Comparison of ENCODE assay signal across 9 cellular contexts in the genomic region with DNA sequence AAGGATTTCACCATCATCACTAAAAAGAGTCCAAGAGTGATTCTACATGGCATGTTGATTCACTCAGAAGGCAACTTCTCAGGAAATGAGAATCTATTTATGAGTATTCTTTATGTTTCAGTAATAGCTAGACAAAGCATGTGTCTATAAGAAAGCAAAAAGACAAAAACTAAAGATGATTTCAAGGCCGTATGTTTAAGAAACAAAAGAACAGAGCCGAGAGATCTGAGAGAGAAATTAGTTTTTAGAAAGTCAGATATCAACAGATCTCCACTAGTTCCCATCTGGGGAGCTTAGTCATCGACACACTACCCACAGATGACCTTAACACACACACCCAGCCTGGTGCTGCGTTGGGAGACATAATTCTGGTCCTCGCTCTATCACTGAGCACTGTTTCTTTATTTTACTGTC. TPM values are rescaled to one million over a fixed set of nuclear protein-coding genes. Genes with fewer than 3 reads are reported as not detected.
DNase-seq lines count a peak whose midpoint lies in the region; ATAC-seq and TF ChIP-seq lines count a peak whose summit lies in the region.
"Had no signal": no experiment of that assay in that cellular context is flagged by ENCODE, and none has a peak within 500 bp of the region (broad histone marks: within the 10 kb centered on the region; RNA-seq: fewer than 3 reads in every experiment).

No MANE protein-coding gene starts in this region.

- no peak for TF ChIP-seq POLR2A in breast epithelium (IDR thresholded peaks at IDR 0.05)

- H3K36me3 Mint-ChIP-seq in MCF 10A (ENCODE audit: insufficient read depth, unreplicated experiment): no peaks in the 10 kb centered on the region
- H3K36me3 Mint-ChIP-seq in stimulated activated naive CD8-positive, alpha-beta T cell treated with anti-CD3 and anti-CD28 coated beads, Interleukin-15, Interleukin-2, amounts not matched to agents 100 ng/mL and 50 ng/mL, for 24 hours (ENCODE audit: low read depth): peaks cover 14% of the 10 kb centered on the region

- H3K27ac ChIP-seq in breast epithelium (no peak overlapping the region), WERI-Rb-1 (no peak overlapping the region)

- intact Hi-C loops in MCF 10A (cut with micrococcal nuclease): no loop called here
- intact Hi-C loops in breast epithelium (cut with DNase I; ENCODE audit: low total_unique reads): no loop called here

- H3K4me3 Mint-ChIP-seq in MCF 10A (ENCODE audit: unreplicated experiment): no peak overlapping the region
- peak overlapping the region; percentile 66 for H3K4me3 Mint-ChIP-seq in stimulated activated naive CD8-positive, alpha-beta T cell treated with anti-CD3 and anti-CD28 coated beads, Interleukin-15, Interleukin-2, amounts not matched to agents 100 ng/mL and 50 ng/mL, for 24 hours

- no peaks in the 10 kb centered on the region for H3K36me3 ChIP-seq in breast epithelium
- H3K36me3 ChIP-seq in WERI-Rb-1: no peaks in the 10 kb centered on the region

- TF ChIP-seq CTCF in MCF 10A (IDR thresholded peaks at IDR 0.05; ENCODE audit: unreplicated experiment): no peak
- no peak for TF ChIP-seq CTCF in breast epithelium (IDR thresholded peaks at IDR 0.05)
- TF ChIP-seq CTCF in astrocyte of the spinal cord (IDR thresholded peaks at IDR 0.05; ENCODE audit: low read depth, low read length): no peak
- TF ChIP-seq CTCF in WERI-Rb-1 (IDR thresholded peaks at IDR 0.05; ENCODE audit: low read depth, low read length): no peak

- DNase-seq in MCF 10A (ENCODE audit: unreplicated experiment): peak; percentile 53
- no peak for DNase-seq in breast epithelium (ENCODE audit: low spot score in 2 of 2)
- peak; percentile 69 for DNase-seq in astrocyte of the spinal cord (ENCODE audit: low read depth, low spot score)
- no peak for DNase-seq in WERI-Rb-1
- no peak for DNase-seq in NCI-H510A (lab: John Stamatoyannopoulos, UW)
- DNase-seq: COR-L47 had no signal

- in situ Hi-C loops in astrocyte of the spinal cord (cut with HindIII; ENCODE audit: low sequenced_read_pairs): no loop called here

- peak overlapping the region; percentile 42 for H3K27ac Mint-ChIP-seq in MCF 10A (ENCODE audit: low read depth, unreplicated experiment)
- peak overlapping the region; percentile 95 for H3K27ac Mint-ChIP-seq in stimulated activated naive CD8-positive, alpha-beta T cell treated with anti-CD3 and anti-CD28 coated beads, Interleukin-15, Interleukin-2, amounts not matched to agents 100 ng/mL and 50 ng/mL, for 24 hours

- H3K27me3 ChIP-seq in breast epithelium: no peaks in the 10 kb centered on the region
- H3K27me3 ChIP-seq in WERI-Rb-1 (ENCODE audit: insufficient read depth, low read depth, severe bottlenecking): no peaks in the 10 kb centered on the region

- peak; percentile 44 for ATAC-seq in HG03565 (IDR thresholded peaks at IDR 0.05; ENCODE audit: unreplicated experiment)
- no peak for ATAC-seq in HG02588 (IDR thresholded peaks at IDR 0.05; ENCODE audit: unreplicated experiment)

- peaks cover 4 to 10% of the 10 kb centered on the region in 2 donors for H3K4me1 ChIP-seq in breast epithelium

- H3K9me3 ChIP-seq in breast epithelium: no peaks in the 10 kb centered on the region
- H3K9me3 ChIP-seq in WERI-Rb-1 (ENCODE audit: severe bottlenecking): no peaks in the 10 kb centered on the region

- peaks cover 31% of the 10 kb centered on the region for H3K4me1 Mint-ChIP-seq in MCF 10A (ENCODE audit: insufficient read depth, unreplicated experiment)
- H3K4me1 Mint-ChIP-seq in stimulated activated naive CD8-positive, alpha-beta T cell treated with anti-CD3 and anti-CD28 coated beads, Interleukin-15, Interleukin-2, amounts not matched to agents 100 ng/mL and 50 ng/mL, for 24 hours (ENCODE audit: low read depth): peaks cover 96% of the 10 kb centered on the region

- H3K4me3 ChIP-seq in breast epithelium (no peak overlapping the region), astrocyte of the spinal cord (ENCODE audit: low read depth, low read length) (no peak overlapping the region), WERI-Rb-1 (ENCODE audit: low read depth, low read length) (no peak overlapping the region)

- no peaks in the 10 kb centered on the region for H3K27me3 Mint-ChIP-seq in MCF 10A (ENCODE audit: insufficient read depth, unreplicated experiment)
- no peaks in the 10 kb centered on the region for H3K27me3 Mint-ChIP-seq in stimulated activated naive CD8-positive, alpha-beta T cell treated with anti-CD3 and anti-CD28 coated beads, Interleukin-15, Interleukin-2, amounts not matched to agents 100 ng/mL and 50 ng/mL, for 24 hours

- POLR2A ChIA-PET in MCF 10A (lab: Yijun Ruan, JAX): interaction anchor here (0.5 to 1.6 kb wide), 6 partner anchors 11 to 700 kb away, joined by 3 to 6 read pairs (median 3); no protein-coding TSS in a partner anchor

- BruUV-seq in MCF 10A (replicated peaks; lab: Mats Ljungman, UMichigan): no TSS peak

- CTCF ChIA-PET in MCF 10A (lab: Yijun Ruan, JAX): interaction anchor here (0.5 kb wide), 1 partner anchor 74 kb away, joined by 4 read pairs; no protein-coding TSS in a partner anchor

- no peaks in the 10 kb centered on the region for H3K9me3 Mint-ChIP-seq in MCF 10A (ENCODE audit: unreplicated experiment)
- no peaks in the 10 kb centered on the region for H3K9me3 Mint-ChIP-seq in stimulated activated naive CD8-positive, alpha-beta T cell treated with anti-CD3 and anti-CD28 coated beads, Interleukin-15, Interleukin-2, amounts not matched to agents 100 ng/mL and 50 ng/mL, for 24 hours

RNA-seq across cellular contexts. Expression of a gene that starts 21.0 kb away (rescaled TPM):
- total RNA-seq in MCF 10A (2022) (24.2 and 27.5 TPM in 2 replicates), breast epithelium (10 to 100 TPM; 15.1 to 36.6 (median 33.1) TPM)

Comparison
In these comparisons a context has a peak if more than half of its experiments do, and no peak if none do; other contexts are left out.
1. DNase-seq: peak in MCF 10A (single experiment) and astrocyte of the spinal cord (single experiment); none in breast epithelium (0 of 2), WERI-Rb-1 (single experiment) and NCI-H510A (single experiment).